ENCODE assay signal across 23 cellular contexts in the genomic region with DNA sequence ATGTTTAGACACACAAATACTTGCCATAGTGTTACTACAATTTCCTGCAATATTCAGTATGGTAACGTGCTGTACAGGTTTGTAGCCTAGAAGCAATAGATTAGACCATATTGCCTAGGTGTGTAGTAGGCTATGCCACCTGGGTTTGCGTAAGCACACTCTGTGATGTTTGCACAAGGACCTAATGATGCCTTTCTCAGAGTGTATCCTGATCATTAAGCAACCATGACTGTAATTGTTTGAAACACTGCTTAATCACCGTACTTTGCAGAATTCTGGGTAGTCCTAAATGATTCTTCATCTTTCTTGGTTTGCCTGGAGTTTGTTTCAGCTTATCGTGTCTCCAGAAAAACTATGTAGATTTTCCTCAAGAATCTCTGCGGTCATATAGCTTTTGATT. TPM values are rescaled to one million over a fixed set of nuclear protein-coding genes. Genes with fewer than 3 reads are reported as not detected.
DNase-seq lines count a peak whose midpoint lies in the region; ATAC-seq and TF ChIP-seq lines count a peak whose summit lies in the region.
"Had no signal": no experiment of that assay in that cellular context is flagged by ENCODE, and none has a peak within 500 bp of the region (broad histone marks: within the 10 kb centered on the region; RNA-seq: fewer than 3 reads in every experiment).

No MANE protein-coding gene starts in this region.

- no peaks in the 10 kb centered on the region for H3K36me3 ChIP-seq in RWPE2 (ENCODE audit: low read depth)
- H3K36me3 ChIP-seq: gastroesophageal sphincter, ovary, right lobe of liver had no signal

- DNase-seq in COR-L47 (lab: John Stamatoyannopoulos, UW) (peak; percentile 43), NCI-H1436 treated with DMSO at 0.1 percent for 48 hours (lab: John Stamatoyannopoulos, UW) (peak; percentile 62), RWPE2 (ENCODE audit: low spot score) (no peak), left colon (peak in 1 of 2 donors; percentile 42), NCI-H2227 treated with DMSO at 0.1 percent for 48 hours (lab: John Stamatoyannopoulos, UW) (no peak), erythroblast (lab: John Stamatoyannopoulos, UW) (no peak), GM13976 (ENCODE audit: low spot score) (no peak), SIG-M5 (lab: John Stamatoyannopoulos, UW) (no peak)
- DNase-seq: activated CD4-positive, alpha-beta T cell treated with anti-CD3 and anti-CD28 coated beads, Interleukin-2, amount 50 U/mL, for 1 hour; activated CD8-positive, alpha-beta memory T cell treated with anti-CD3 and anti-CD28 coated beads, Interleukin-2, amount 50 U/mL, for 48 hours; activated effector memory CD4-positive, alpha-beta T cell treated with Interleukin-2 at 50 U/mL for 16 hours; activated naive CD8-positive, alpha-beta T cell treated with anti-CD3 and anti-CD28 coated beads, Interleukin-2, amount 50 U/mL, for 24 hours; Calu3; dermis blood vessel endothelial cell; kidney glomerular epithelial cell; mesendoderm; natural killer cell; NCI-H187 treated with DMSO at 0.1 percent for 48 hours; NCI-H524; ovary; right lobe of liver had no signal

- no peak for TF ChIP-seq POLR2A in erythroblast (IDR thresholded peaks at IDR 0.05; ENCODE audit: low read length)

- H3K4me3 ChIP-seq in RWPE2 (ENCODE audit: severe bottlenecking): no peak overlapping the region
- H3K4me3 ChIP-seq: A549, gastroesophageal sphincter, ovary, right lobe of liver had no signal

- ATAC-seq in RWPE2 (ENCODE audit: low read depth): peak; percentile 26; the same call in 1 of the 3 replicates
- peak; percentile 91 for ATAC-seq in left colon
- ATAC-seq: A549; activated naive CD8-positive, alpha-beta T cell treated with anti-CD3 and anti-CD28 coated beads, Interleukin-2, amount 50 U/mL, for 24 hours; gastroesophageal sphincter; natural killer cell had no signal

- in situ Hi-C loops in GM13976 (cut with MboI; ENCODE audit: low sequenced_read_pairs, unreplicated experiment): no loop called here

- H3K27ac ChIP-seq in RWPE2 (ENCODE audit: poor library complexity, severe bottlenecking): no peak overlapping the region
- H3K27ac ChIP-seq: gastroesophageal sphincter, ovary, right lobe of liver had no signal

- TF ChIP-seq CTCF in RWPE2 (IDR thresholded peaks at IDR 0.05; ENCODE audit: poor library complexity, severe bottlenecking): no peak
- no peak for TF ChIP-seq CTCF in GM13976 (IDR thresholded peaks at IDR 0.05; ENCODE audit: borderline replicate concordance, control extremely low read depth, extremely low read depth, insufficient read depth, missing control alignments)

- H3K9me3 ChIP-seq in RWPE2 (ENCODE audit: severe bottlenecking): no peaks in the 10 kb centered on the region
- H3K9me3 ChIP-seq: gastroesophageal sphincter, ovary, right lobe of liver had no signal

- peaks cover 32% of the 10 kb centered on the region for H3K4me1 ChIP-seq in RWPE2 (ENCODE audit: insufficient read depth, poor library complexity, severe bottlenecking)
- H3K4me1 ChIP-seq: right lobe of liver had no signal

- intact Hi-C loops in left colon (cut with DNase I, micrococcal nuclease): no loop called here

- H3K27me3 ChIP-seq in RWPE2 (ENCODE audit: insufficient read depth, poor library complexity, severe bottlenecking): no peaks in the 10 kb centered on the region
- H3K27me3 ChIP-seq: gastroesophageal sphincter, ovary, right lobe of liver had no signal

RNA-seq across cellular contexts. Expression of gene TCP11L2, which starts 11.2 kb away (rescaled TPM):
- total RNA-seq in left colon: 10 to 100 TPM; 22.1 to 46.5 TPM

RNA-seq across cellular contexts. Expression of gene CKAP4, which starts 43.5 kb away (rescaled TPM):
- 10 to 100 TPM; 74.0 to 90.1 TPM for total RNA-seq in left colon

Comparison
In these comparisons a context has a peak if more than half of its experiments do, and no peak if none do; other contexts are left out.
1. DNase-seq: peak in COR-L47 (single experiment) and NCI-H1436 treated with DMSO at 0.1 percent for 48 hours (single experiment); none in RWPE2 (single experiment), NCI-H2227 treated with DMSO at 0.1 percent for 48 hours (single experiment), erythroblast (0 of 2), GM13976 (single experiment) and SIG-M5 (single experiment).